ENCODE assay signal across 8 cellular contexts in genomic region chr4:781493-782216, GRCh38. TPM values are rescaled to one million over a fixed set of nuclear protein-coding genes. Genes with fewer than 3 reads are reported as not detected.
DNase-seq lines count a peak whose midpoint lies in the region; ATAC-seq and TF ChIP-seq lines count a peak whose summit lies in the region.

No MANE protein-coding gene starts in this region.

- POLR2A ChIA-PET in PC-3 (lab: Charles Lee; ENCODE audit: unreplicated experiment), result no interaction called here

- no peaks in the 10 kb centered on the region for H3F3A ChIP-seq in PC-3 (ENCODE audit: low read length, unreplicated experiment)

- H3K36me3 ChIP-seq in PC-3 (ENCODE audit: low read depth, low read length) (peaks cover 13% of the 10 kb centered on the region), mucosa of descending colon (ENCODE audit: low read depth) (no peaks in the 10 kb centered on the region)

- intact Hi-C loops in PC-3 (cut with micrococcal nuclease) (no loop called here), mucosa of descending colon (cut with DNase I, micrococcal nuclease) (no loop called here)

- TF ChIP-seq CTCF in PC-3 (conservative IDR thresholded peaks at IDR 0.05; ENCODE audit: low read depth, low read length) (no peak), epithelial cell of proximal tubule (conservative IDR thresholded peaks at IDR 0.05; ENCODE audit: low read depth, low read length) (no peak), mucosa of descending colon (IDR thresholded peaks at IDR 0.05) (peak; percentile 19)

- H3K27me3 ChIP-seq in PC-3 (ENCODE audit: low read length), result no peaks in the 10 kb centered on the region

- peaks cover 54% of the 10 kb centered on the region for H3K4me1 Mint-ChIP-seq in activated T-cell treated with anti-CD3 and anti-CD28 coated beads, Interleukin-2, amount 50 U/mL, for 24 hours (ENCODE audit: low read depth)

- CTCF ChIA-PET in PC-3 (lab: Charles Lee), result no interaction called here

- H3K9ac ChIP-seq in PC-3 (ENCODE audit: low read length), result peak overlapping the region; percentile 100

- H3K4me3 Mint-ChIP-seq in activated T-cell treated with anti-CD3 and anti-CD28 coated beads, Interleukin-2, amount 50 U/mL, for 24 hours, result peak overlapping the region; percentile 89

- peaks cover 26% of the 10 kb centered on the region for H3K27me3 Mint-ChIP-seq in activated T-cell treated with anti-CD3 and anti-CD28 coated beads, Interleukin-2, amount 50 U/mL, for 24 hours

- H3K4me1 ChIP-seq in PC-3 (ENCODE audit: insufficient read depth, low read length), result peaks cover 13% of the 10 kb centered on the region
- H3K4me1 ChIP-seq in mucosa of descending colon (ENCODE audit: low read depth), result peaks cover 36% of the 10 kb centered on the region

- peaks cover 46% of the 10 kb centered on the region for H3K36me3 Mint-ChIP-seq in activated T-cell treated with anti-CD3 and anti-CD28 coated beads, Interleukin-2, amount 50 U/mL, for 24 hours (ENCODE audit: low read depth)

- H3K4me3 ChIP-seq in Jurkat, Clone E6-1 (ENCODE audit: low read length), result peak overlapping the region; percentile 89
- H3K4me3 ChIP-seq in PC-3 (ENCODE audit: low read length) (peak overlapping the region; percentile 96), epithelial cell of proximal tubule (ENCODE audit: low read depth, low read length) (peak overlapping the region; percentile 99), mucosa of descending colon (peak overlapping the region; percentile 95)

- H3K4me2 ChIP-seq in PC-3 (ENCODE audit: low read length), result peak overlapping the region; percentile 96

- DNase-seq in DMS53 (lab: John Stamatoyannopoulos, UW), result peak; percentile 100
- peak; percentile 98 for DNase-seq in Jurkat, Clone E6-1 (ENCODE audit: low read depth, low spot score)
- DNase-seq in PC-3, result peak; percentile 97
- peak; percentile 100 for DNase-seq in activated T-cell treated with anti-CD3 and anti-CD28 coated beads, Interleukin-2, amount 50 U/mL, for 24 hours
- DNase-seq in epithelial cell of proximal tubule (ENCODE audit: low read depth), result peak; percentile 73
- DNase-seq in mucosa of descending colon, result peak; percentile 99 to 100 (median 99)
- DNase-seq in stimulated activated CD8-positive, alpha-beta memory T cell treated with anti-CD3 and anti-CD28 coated beads, Interleukin-4, amount 100 ng/mL, for 1 hour (ENCODE audit: low read depth in 2 of 2, low spot score in 1 of 2), result peak; percentile 90 to 98

- peak; percentile 95 for ATAC-seq in GM21717 (IDR thresholded peaks at IDR 0.05; ENCODE audit: unreplicated experiment)
- ATAC-seq in PC-3, result peak; percentile 86
- peak; percentile 95 for ATAC-seq in mucosa of descending colon

- peak overlapping the region; percentile 95 for H3K27ac Mint-ChIP-seq in activated T-cell treated with anti-CD3 and anti-CD28 coated beads, Interleukin-2, amount 50 U/mL, for 24 hours

- H3K9me2 ChIP-seq in PC-3 (replicated peaks; ENCODE audit: low read length), result no peaks in the 10 kb centered on the region

- H3K27ac ChIP-seq in PC-3 (ENCODE audit: low read length), result peak overlapping the region; percentile 92

- peak overlapping the region; percentile 82 for H2AFZ ChIP-seq in PC-3 (ENCODE audit: low read length)

- peaks cover 48% of the 10 kb centered on the region for H3K79me2 ChIP-seq in PC-3 (ENCODE audit: low read length)

- H3K9me3 Mint-ChIP-seq in activated T-cell treated with anti-CD3 and anti-CD28 coated beads, Interleukin-2, amount 50 U/mL, for 24 hours, result no peaks in the 10 kb centered on the region

- BruUV-seq in PC-3 (replicated peaks; lab: Mats Ljungman, UMichigan), result no TSS peak

- no peaks in the 10 kb centered on the region for H3K9me3 ChIP-seq in PC-3 (ENCODE audit: low read length)
- H3K9me3 ChIP-seq in mucosa of descending colon, result no peaks in the 10 kb centered on the region

- peaks cover 14% of the 10 kb centered on the region; the same call in 1 of the 2 replicates for H4K20me1 ChIP-seq in PC-3 (ENCODE audit: low read length)

RNA-seq across cellular contexts. Expression of gene CPLX1, which starts 44.3 kb away (rescaled TPM):
- polyA plus RNA-seq in Jurkat, Clone E6-1 (2012; ENCODE audit: insufficient read depth, insufficient read length), result 0.73 TPM
- total RNA-seq in PC-3 (2014; rRNA removed) (0.87 and 2.6 TPM in 2 replicates), epithelial cell of proximal tubule (0.81 TPM in 1 of 2 replicates, not detected in the other), mucosa of descending colon (1 to 10 TPM; 1.9 to 3.4 (median 2.7) TPM)

Comparison
In these comparisons a context has a peak if more than half of its experiments do, and no peak if none do; other contexts are left out.
1. Peak in every context shown above with its lines: DNase-seq, ATAC-seq, H3K4me3 ChIP-seq and H3K27ac ChIP-seq.